In genomic region chr12:57444744-57445143, GRCh38 we compare ENCODE assay signal across 1 cellular context.
TF ChIP-seq lines count a peak whose summit lies in the region.

No MANE protein-coding gene starts in this region.

TF ChIP-seq in K562, 482 proteins besides CTCF, POLR2A, EP300 and RAD21 (continued from another document):
- TF ChIP-seq CLOCK (CRISPR knock-in tag; IDR thresholded peaks at IDR 0.05; ENCODE audit: borderline replicate concordance), result no peak
- no peak for TF ChIP-seq BDP1 (IDR thresholded peaks at IDR 0.05; ENCODE audit: insufficient read depth, insufficient read length)
